10 cellular contexts compared by ENCODE assay signal in genomic region chr19:12126707-12127106, GRCh38. TPM values are rescaled to one million over a fixed set of nuclear protein-coding genes. Genes with fewer than 3 reads are reported as not detected.
DNase-seq lines count a peak whose midpoint lies in the region; ATAC-seq and TF ChIP-seq lines count a peak whose summit lies in the region.
"Had no signal": no experiment of that assay in that cellular context is flagged by ENCODE, and none has a peak within 500 bp of the region (broad histone marks: within the 10 kb centered on the region; RNA-seq: fewer than 3 reads in every experiment).

No MANE protein-coding gene starts in this region.

- no peaks in the 10 kb centered on the region for H3K4me1 ChIP-seq in KMS-11 (ENCODE audit: low read depth, poor library complexity, severe bottlenecking)
- H3K4me1 ChIP-seq in colonic mucosa, result no peaks in the 10 kb centered on the region

- no peaks in the 10 kb centered on the region for H3K27me3 ChIP-seq in KMS-11 (ENCODE audit: insufficient read depth, low read depth)
- no peaks in the 10 kb centered on the region for H3K27me3 ChIP-seq in colonic mucosa

- no peak overlapping the region for H3K4me3 Mint-ChIP-seq in neural crest cell

- no peak overlapping the region for H3K27ac ChIP-seq in KMS-11
- no peak overlapping the region for H3K27ac ChIP-seq in colonic mucosa

- H3K79me2 ChIP-seq in KMS-11 (ENCODE audit: insufficient read depth, low read depth), result no peaks in the 10 kb centered on the region

- no peak for ATAC-seq in GM19328 (IDR thresholded peaks at IDR 0.05; ENCODE audit: unreplicated experiment)
- no peak for ATAC-seq in GM21737 (IDR thresholded peaks at IDR 0.05; ENCODE audit: unreplicated experiment)

- H3K36me3 ChIP-seq in KMS-11 (ENCODE audit: insufficient read depth) (no peaks in the 10 kb centered on the region), colonic mucosa (no peaks in the 10 kb centered on the region)

- peak overlapping the region; percentile 3 for H3K27ac Mint-ChIP-seq in neural crest cell (ENCODE audit: unreplicated experiment)

- H3K9ac ChIP-seq in KMS-11 (no peak overlapping the region), colonic mucosa (ENCODE audit: low read depth in 2 of 2, low read length in 2 of 2) (no peak overlapping the region)

- no peak overlapping the region for H3K4me3 ChIP-seq in KMS-11 (IDR thresholded peaks at IDR 0.05; ENCODE audit: insufficient read depth, low read depth, low read length)
- H3K4me3 ChIP-seq in colonic mucosa, result no peak overlapping the region

- peaks cover 44% of the 10 kb centered on the region for H3K36me3 Mint-ChIP-seq in neural crest cell (ENCODE audit: low read depth)

- no peaks in the 10 kb centered on the region for H3K27me3 Mint-ChIP-seq in neural crest cell (ENCODE audit: low read depth)

- no peaks in the 10 kb centered on the region for H3K4me1 Mint-ChIP-seq in neural crest cell

- peaks cover 21% of the 10 kb centered on the region for H3K9me3 Mint-ChIP-seq in neural crest cell

- TF ChIP-seq CTCF in KMS-11 (conservative IDR thresholded peaks at IDR 0.05; ENCODE audit: low read depth, low read length), result peak; percentile 36; the same call in 1 of the 2 replicates
- peak; percentile 20 for TF ChIP-seq CTCF in colonic mucosa (IDR thresholded peaks at IDR 0.05)
- TF ChIP-seq CTCF in neural crest cell (conservative IDR thresholded peaks at IDR 0.05), result peak; percentile 64

- H4K20me1 ChIP-seq in KMS-11 (ENCODE audit: insufficient read depth), result no peaks in the 10 kb centered on the region

- intact Hi-C loops in colonic mucosa (cut with DNase I), result no loop called here

- no peaks in the 10 kb centered on the region for H3K9me3 ChIP-seq in colonic mucosa

- peak; percentile 2 for DNase-seq in DMS53 treated with DMSO at 0.1 percent for 48 hours (lab: John Stamatoyannopoulos, UW; ENCODE audit: unreplicated experiment)
- DNase-seq in colonic mucosa, result peak; percentile 26
- no peak for DNase-seq in neural crest cell (ENCODE audit: low read depth, low spot score)
- DNase-seq in NCI-H2107 treated with DMSO at 0.1 percent for 48 hours (lab: John Stamatoyannopoulos, UW; ENCODE audit: unreplicated experiment), result no peak
- no peak for DNase-seq in NCI-H2081 treated with DMSO at 0.1 percent for 48 hours (lab: John Stamatoyannopoulos, UW)
- DNase-seq: cortex of kidney, SHP77 treated with DMSO at 0.1 percent for 48 hours had no signal

- no peak overlapping the region for H2AFZ ChIP-seq in KMS-11 (ENCODE audit: low read depth)

- H3K4me2 ChIP-seq in KMS-11, result no peak overlapping the region

RNA-seq across cellular contexts. Expression of gene ZNF20, which starts 13.4 kb away (rescaled TPM):
- total RNA-seq in colonic mucosa, result 1 to 10 TPM; 3.4 to 4.8 TPM
- 8.1 and 9.1 TPM in 2 replicates for total RNA-seq in neural crest cell

RNA-seq across cellular contexts. Expression of gene ZNF625, which starts 29.8 kb away (rescaled TPM):
- total RNA-seq in colonic mucosa, result 1 to 10 TPM; 2.0 to 4.6 TPM
- 22.8 and 29.0 TPM in 2 replicates for total RNA-seq in neural crest cell

RNA-seq across cellular contexts. Expression of gene ZNF136, which starts 36.2 kb away (rescaled TPM):
- total RNA-seq in colonic mucosa (1 to 10 TPM; 4.6 to 7.1 TPM), neural crest cell (13.2 and 13.3 TPM in 2 replicates)

Comparison
In these comparisons a context has a peak if more than half of its experiments do, and no peak if none do; other contexts are left out.
1. DNase-seq: peak in DMS53 treated with DMSO at 0.1 percent for 48 hours (single experiment) and colonic mucosa (single experiment); none in neural crest cell (single experiment), NCI-H2107 treated with DMSO at 0.1 percent for 48 hours (single experiment) and NCI-H2081 treated with DMSO at 0.1 percent for 48 hours (single experiment).
2. Peak in every context shown above with its lines, with median percentiles within 50 percentile points of each other: CTCF ChIP-seq.